ENCODE assay signal across 11 cellular contexts in the genomic region with DNA sequence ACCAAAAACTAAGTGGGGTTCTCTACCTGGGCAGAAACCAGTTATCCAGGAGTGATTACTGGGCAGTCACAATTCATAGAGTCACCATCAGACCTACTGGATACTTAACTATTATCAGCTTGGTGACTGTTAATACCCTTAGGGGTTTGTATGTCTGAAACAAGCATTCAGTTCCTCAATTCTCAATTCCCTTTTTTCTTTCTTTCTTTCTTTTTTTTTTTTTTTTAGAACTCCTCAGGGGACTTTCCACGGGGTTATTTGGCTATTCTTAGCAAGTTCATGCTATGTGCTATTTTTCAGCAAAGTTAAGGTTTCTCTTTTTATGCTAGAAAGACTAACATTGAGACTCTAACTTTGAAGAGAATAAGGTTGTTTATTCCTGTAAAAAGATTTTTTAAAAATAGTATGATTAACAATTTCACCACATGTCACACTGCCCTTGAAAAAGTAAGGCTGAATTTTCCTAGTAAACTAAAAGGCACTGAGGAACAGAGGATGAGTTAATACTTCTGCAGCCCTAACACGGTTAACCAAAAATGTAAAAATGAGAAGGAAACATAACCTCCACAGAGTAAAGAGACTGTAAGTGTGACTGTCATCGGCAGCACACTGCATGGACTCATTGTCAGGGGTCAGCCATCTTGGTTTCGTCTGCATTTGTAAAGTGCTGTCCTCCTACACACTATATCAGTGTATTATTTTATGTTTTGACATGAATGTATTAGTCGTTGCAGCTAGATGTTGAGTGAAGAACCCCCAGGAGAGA.
A peak's percentile ranks its signal among the peaks of the same experiment; 100 is the strongest.
DNase-seq lines count a peak whose midpoint lies in the region; ATAC-seq and TF ChIP-seq lines count a peak whose summit lies in the region.
"Had no signal": no experiment of that assay in that cellular context is flagged by ENCODE, and none has a peak within 500 bp of the region (broad histone marks: within the 10 kb centered on the region; RNA-seq: fewer than 3 reads in every experiment).

No MANE protein-coding gene starts in this region.

- no peak for TF ChIP-seq CTCF in DOHH2 (IDR thresholded peaks at IDR 0.05; ENCODE audit: low read depth, low read length, poor library complexity, severe bottlenecking)

- peaks cover 2% of the 10 kb centered on the region for H3K27me3 Mint-ChIP-seq in T-helper 2 cell treated with Interferon-gamma antibody and Interleukin-4, amounts not matched to agents 5 μg/mL and 100 μg/mL, for 36 hours (ENCODE audit: low read depth)

- H3K9me3 ChIP-seq in DOHH2 (ENCODE audit: control insufficient read depth, insufficient read depth, low read length) = no peaks in the 10 kb centered on the region

- H3K36me3 Mint-ChIP-seq in T-helper 2 cell treated with Interferon-gamma antibody and Interleukin-4, amounts not matched to agents 5 μg/mL and 100 μg/mL, for 36 hours (ENCODE audit: low read depth) = no peaks in the 10 kb centered on the region

- H3F3A ChIP-seq in DOHH2 (ENCODE audit: control insufficient read depth, insufficient read depth) = peaks cover 11% of the 10 kb centered on the region

- no peak overlapping the region for H3K27ac Mint-ChIP-seq in T-helper 2 cell treated with Interferon-gamma antibody and Interleukin-4, amounts not matched to agents 5 μg/mL and 100 μg/mL, for 36 hours

- H4K20me1 ChIP-seq in DOHH2 (ENCODE audit: control insufficient read depth, insufficient read depth, low read depth, low read length) = no peaks in the 10 kb centered on the region

- peak overlapping the region; percentile 88 for H3K27ac ChIP-seq in DOHH2 (ENCODE audit: low read depth, low read length)

- H3K4me3 Mint-ChIP-seq in T-helper 2 cell treated with Interferon-gamma antibody and Interleukin-4, amounts not matched to agents 5 μg/mL and 100 μg/mL, for 36 hours = no peak overlapping the region
- H3K4me3 Mint-ChIP-seq: neural crest cell had no signal

- ATAC-seq in GM19395 (IDR thresholded peaks at IDR 0.05; ENCODE audit: unreplicated experiment) = peak; percentile 79
- peak; percentile 79 for ATAC-seq in HG02970 (IDR thresholded peaks at IDR 0.05; ENCODE audit: low FRiP score, unreplicated experiment)

- H3K4me2 ChIP-seq in DOHH2 (ENCODE audit: low read length) = peak overlapping the region; percentile 73

- H3K4me1 Mint-ChIP-seq in T-helper 2 cell treated with Interferon-gamma antibody and Interleukin-4, amounts not matched to agents 5 μg/mL and 100 μg/mL, for 36 hours (ENCODE audit: low read depth) = no peaks in the 10 kb centered on the region
- H3K4me1 Mint-ChIP-seq: neural crest cell had no signal

- no peaks in the 10 kb centered on the region for H3K9me2 ChIP-seq in DOHH2 (replicated peaks; ENCODE audit: control insufficient read depth, low read length)

- peaks cover 73% of the 10 kb centered on the region for H3K4me1 ChIP-seq in DOHH2 (ENCODE audit: control insufficient read depth, low read length)

- 0 out of 2 replicates have a peak, but pooled peaks cover 2% of the 10 kb centered on the region for H3K36me3 ChIP-seq in DOHH2 (ENCODE audit: control insufficient read depth, low read length)

- H3K9me3 Mint-ChIP-seq in T-helper 2 cell treated with Interferon-gamma antibody and Interleukin-4, amounts not matched to agents 5 μg/mL and 100 μg/mL, for 36 hours = no peaks in the 10 kb centered on the region
- H3K9me3 Mint-ChIP-seq: neural crest cell had no signal

- DNase-seq in MV-4-11 (lab: John Stamatoyannopoulos, UW) = peak; percentile 78
- no peak for DNase-seq in NCI-H82 treated with DMSO at 0.1 percent for 48 hours (lab: John Stamatoyannopoulos, UW; ENCODE audit: unreplicated experiment)
- no peak for DNase-seq in activated naive CD4-positive, alpha-beta T cell (lab: John Stamatoyannopoulos, UW)
- no peak for DNase-seq in T-helper 2 cell treated with Interferon-gamma antibody and Interleukin-4, amounts not matched to agents 5 μg/mL and 100 μg/mL, for 36 hours (ENCODE audit: low spot score)
- no peak for DNase-seq in NCI-H1436 treated with DMSO at 0.1 percent for 48 hours (lab: John Stamatoyannopoulos, UW)
- DNase-seq: activated CD8-positive, alpha-beta memory T cell treated with anti-CD3 and anti-CD28 coated beads, Interleukin-2, amount 50 U/mL, for 4 hours; NCI-H1092 treated with DMSO at 0.1 percent for 48 hours had no signal

- H3K27me3 ChIP-seq in DOHH2 (ENCODE audit: control insufficient read depth, low read length) = no peaks in the 10 kb centered on the region

- peak overlapping the region; percentile 58 for H3K4me3 ChIP-seq in DOHH2 (ENCODE audit: low read length)

- H3K79me2 ChIP-seq in DOHH2 (ENCODE audit: control insufficient read depth, low read length) = no peaks in the 10 kb centered on the region
